Comparison of ENCODE assay signal across 8 cellular contexts in the genomic region with DNA sequence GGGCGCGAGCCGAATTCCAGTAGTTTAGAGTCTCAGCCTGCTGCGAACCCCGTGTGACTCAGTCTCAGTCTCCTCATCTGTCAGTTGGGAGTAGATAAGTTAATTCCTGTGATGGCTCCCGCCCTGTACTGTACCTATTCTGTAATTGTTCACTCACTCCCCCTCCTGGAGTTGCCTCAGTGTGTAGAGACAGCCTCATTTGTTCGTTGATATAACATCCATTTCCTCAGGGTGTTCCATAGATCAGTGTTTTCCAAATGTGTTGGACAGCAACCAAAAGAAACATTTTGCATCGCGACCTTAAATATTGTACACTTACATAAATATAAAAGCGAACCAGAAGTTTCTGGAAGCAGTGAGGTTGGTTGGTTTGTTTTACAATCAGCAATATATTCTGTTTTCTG. TPM values are rescaled to one million over a fixed set of nuclear protein-coding genes. Genes with fewer than 3 reads are reported as not detected.
DNase-seq lines count a peak whose midpoint lies in the region; ATAC-seq and TF ChIP-seq lines count a peak whose summit lies in the region.

No MANE protein-coding gene starts in this region.

- TF ChIP-seq EP300 in esophagus muscularis mucosa (IDR thresholded peaks at IDR 0.05): no peak

- TF ChIP-seq CTCF in Peyer's patch (IDR thresholded peaks at IDR 0.05): peak in 2 of 6 experiments; percentile 10
- TF ChIP-seq CTCF in esophagus muscularis mucosa (IDR thresholded peaks at IDR 0.05): no peak
- TF ChIP-seq CTCF in prostate gland (IDR thresholded peaks at IDR 0.05): peak in 1 of 4 experiments; percentile 7

- peak; percentile 23 for DNase-seq in NCI-H2029 treated with DMSO at 0.1 percent for 48 hours (lab: John Stamatoyannopoulos, UW)
- no peak for DNase-seq in NCI-H2029 (lab: John Stamatoyannopoulos, UW)
- DNase-seq in Peyer's patch: no peak
- no peak for DNase-seq in esophagus muscularis mucosa (ENCODE audit: extremely low spot score)
- no peak for DNase-seq in prostate gland (ENCODE audit: low spot score)
- DNase-seq in HK-2 (ENCODE audit: unreplicated experiment): no peak
- no peak for DNase-seq in DMS 273 (lab: John Stamatoyannopoulos, UW; ENCODE audit: unreplicated experiment)

- TF ChIP-seq POLR2A in Peyer's patch (IDR thresholded peaks at IDR 0.05): no peak
- TF ChIP-seq POLR2A in esophagus muscularis mucosa (IDR thresholded peaks at IDR 0.05; ENCODE audit: low read depth): no peak
- no peak for TF ChIP-seq POLR2A in prostate gland (IDR thresholded peaks at IDR 0.05)

- no peaks in the 10 kb centered on the region for H3K27me3 ChIP-seq in Peyer's patch
- no peaks in the 10 kb centered on the region for H3K27me3 ChIP-seq in esophagus muscularis mucosa
- no peaks in the 10 kb centered on the region for H3K27me3 ChIP-seq in prostate gland (replicated peaks; ENCODE audit: insufficient read depth)

- no peak for ATAC-seq in GM18868 (IDR thresholded peaks at IDR 0.05; ENCODE audit: unreplicated experiment)

- 11% methylated on average over 10 of the region's 10 CpGs for WGBS in esophagus muscularis mucosa
- WGBS in prostate gland: 7% methylated on average over 10 of the region's 10 CpGs

- intact Hi-C loops in esophagus muscularis mucosa (cut with DNase I): loop anchor here (5.0 kb wide), 1 partner anchor 36 kb away; no protein-coding TSS in a partner anchor
- intact Hi-C loops in prostate gland (cut with DNase I): loop anchor here (5.0 kb wide), 1 partner anchor 36 kb away; no protein-coding TSS in a partner anchor

- H3K27ac ChIP-seq in Peyer's patch (peak overlapping the region; percentile 95 to 99 (median 98)), esophagus muscularis mucosa (replicated peaks in 1 of 4) (peak overlapping the region; percentile 97 to 100 (median 99)), prostate gland (peak overlapping the region; percentile 97)

- peaks cover 0 to 16% (median 0%) of the 10 kb centered on the region in 3 donors for H3K36me3 ChIP-seq in Peyer's patch
- peaks cover 7 to 36% (median 22%) of the 10 kb centered on the region in 4 donors for H3K36me3 ChIP-seq in esophagus muscularis mucosa
- peaks cover 0 to 12% of the 10 kb centered on the region in 2 donors for H3K36me3 ChIP-seq in prostate gland

- H3K4me1 ChIP-seq in Peyer's patch: peaks cover 0 to 61% (median 17%) of the 10 kb centered on the region in 4 donors
- H3K4me1 ChIP-seq in esophagus muscularis mucosa: peaks cover 52 to 73% (median 68%) of the 10 kb centered on the region in 4 donors
- peaks cover 3% of the 10 kb centered on the region for H3K4me1 ChIP-seq in prostate gland (replicated peaks)

- H3K4me3 ChIP-seq in Peyer's patch (peak overlapping the region; percentile 66 to 81 (median 72)), esophagus muscularis mucosa (peak overlapping the region; percentile 78 to 89 (median 88)), prostate gland (peak overlapping the region; percentile 72)

- no peaks in the 10 kb centered on the region for H3K9me3 ChIP-seq in Peyer's patch
- H3K9me3 ChIP-seq in esophagus muscularis mucosa: no peaks in the 10 kb centered on the region
- H3K9me3 ChIP-seq in prostate gland: no peaks in the 10 kb centered on the region

RNA-seq across cellular contexts. Expression of gene NFX1, which starts 0.7 kb away (rescaled TPM):
- total RNA-seq in Peyer's patch: 100 to 1,000 TPM in 1 of 4 donors, 10 to 100 TPM in 3; 35.2 to 101 (median 59.6) TPM
- total RNA-seq in esophagus muscularis mucosa: 10 to 100 TPM; 32.1 to 49.4 (median 36.9) TPM
- total RNA-seq in prostate gland: 10 to 100 TPM; 30.8 to 39.5 TPM

RNA-seq across cellular contexts. Expression of gene CHMP5, which starts 26.1 kb away (rescaled TPM):
- total RNA-seq in Peyer's patch (10 to 100 TPM; 42.9 to 78.8 (median 60.8) TPM), esophagus muscularis mucosa (10 to 100 TPM; 48.0 to 77.2 (median 65.2) TPM), prostate gland (10 to 100 TPM; 48.8 to 84.2 TPM)

RNA-seq across cellular contexts. Expression of gene BAG1, which starts 26.5 kb away (rescaled TPM):
- total RNA-seq in Peyer's patch (10 to 100 TPM; 36.2 to 61.1 (median 56.4) TPM), esophagus muscularis mucosa (100 to 1,000 TPM; 108 to 154 (median 126) TPM), prostate gland (100 to 1,000 TPM in 1 of 2 donors, 10 to 100 TPM in 1; 94.9 to 112 TPM)

RNA-seq across cellular contexts. Expression of gene SPINK4, which starts 51.0 kb away (rescaled TPM):
- total RNA-seq in Peyer's patch (100 to 1,000 TPM; 106 to 639 (median 276) TPM), esophagus muscularis mucosa (not detected), prostate gland (not detected)
